ENCODE assay signal across 11 cellular contexts in genomic region chr15:45589296-45589695, GRCh38. TPM values are rescaled to one million over a fixed set of nuclear protein-coding genes. Genes with fewer than 3 reads are reported as not detected.
DNase-seq lines count a peak whose midpoint lies in the region; ATAC-seq and TF ChIP-seq lines count a peak whose summit lies in the region.
"Had no signal": no experiment of that assay in that cellular context is flagged by ENCODE, and none has a peak within 500 bp of the region (broad histone marks: within the 10 kb centered on the region; RNA-seq: fewer than 3 reads in every experiment).

No MANE protein-coding gene starts in this region.

- H3K4me1 ChIP-seq in BLaER1 treated with 17β-estradiol and CSF1 and Interleukin-3, amounts not matched to agents 10 nM and 100 nM, result peaks cover 34 to 68% (median 45%) of the 10 kb centered on the region in 10 experiments
- peaks cover 28% of the 10 kb centered on the region for H3K4me1 ChIP-seq in KMS-11 (ENCODE audit: low read depth, poor library complexity, severe bottlenecking)
- peaks cover 25 to 26% of the 10 kb centered on the region in 2 donors for H3K4me1 ChIP-seq in naive thymus-derived CD4-positive, alpha-beta T cell (ENCODE audit: control insufficient read depth in 2 of 2, insufficient read depth in 2 of 2, low read length in 2 of 2)

- no peak for ATAC-seq in naive thymus-derived CD4-positive, alpha-beta T cell

- H3K9me3 ChIP-seq in BLaER1 treated with 17β-estradiol and CSF1 and Interleukin-3, amounts not matched to agents 10 nM and 100 nM (replicated peaks in 1 of 11), result peaks cover 0 to 14% (median under 1%) of the 10 kb centered on the region in 11 experiments; a peak in 8 of 22 replicates
- H3K9me3 ChIP-seq in naive thymus-derived CD4-positive, alpha-beta T cell (ENCODE audit: control insufficient read depth in 2 of 3, low read length in 3 of 3), result no peaks in the 10 kb centered on the region

- H3K9me3 Mint-ChIP-seq in MCF 10A (ENCODE audit: unreplicated experiment), result no peaks in the 10 kb centered on the region
- no peaks in the 10 kb centered on the region for H3K9me3 Mint-ChIP-seq in naive thymus-derived CD4-positive, alpha-beta T cell

- CTCF ChIA-PET in MCF 10A (lab: Yijun Ruan, JAX), result interaction anchor here (0.8 to 4.8 kb wide), 7 partner anchors 25 to 131 kb away, joined by 3 to 35 read pairs (median 6); partner anchors contain the start of gene SQOR
- CTCF ChIA-PET in naive thymus-derived CD4-positive, alpha-beta T cell (lab: Charles Lee), result no interaction called here
- CTCF ChIA-PET in HEK293T (lab: Yijun Ruan, JAX), result interaction anchor here (0.5 kb wide), 1 partner anchor 50 kb away, joined by 3 read pairs; no protein-coding TSS in a partner anchor

- H3K4me3 ChIP-seq in BLaER1 treated with 17β-estradiol and CSF1 and Interleukin-3, amounts not matched to agents 10 nM and 100 nM, result peak overlapping the region in 9 of 10 experiments; percentile 8 to 94 (median 80); a peak in 13 of 20 replicates
- H3K4me3 ChIP-seq in KMS-11 (IDR thresholded peaks at IDR 0.05; ENCODE audit: insufficient read depth, low read depth, low read length), result no peak overlapping the region
- no peak overlapping the region for H3K4me3 ChIP-seq in naive thymus-derived CD4-positive, alpha-beta T cell (ENCODE audit: low read length)

- peak overlapping the region in 2 of 11 experiments; percentile 21 to 95; a peak in 2 of 22 replicates for H3K27ac ChIP-seq in BLaER1 treated with 17β-estradiol and CSF1 and Interleukin-3, amounts not matched to agents 10 nM and 100 nM
- H3K27ac ChIP-seq in KMS-11, result no peak overlapping the region
- H3K27ac ChIP-seq in naive thymus-derived CD4-positive, alpha-beta T cell (ENCODE audit: low read depth, low read length), result no peak overlapping the region

- H3K27me3 ChIP-seq in BLaER1 treated with 17β-estradiol and CSF1 and Interleukin-3, amounts not matched to agents 10 nM and 100 nM, result no peaks in the 10 kb centered on the region
- no peaks in the 10 kb centered on the region for H3K27me3 ChIP-seq in KMS-11 (ENCODE audit: insufficient read depth, low read depth)
- no peaks in the 10 kb centered on the region for H3K27me3 ChIP-seq in naive thymus-derived CD4-positive, alpha-beta T cell (ENCODE audit: control insufficient read depth in 2 of 2, insufficient read depth in 2 of 2, low read length in 2 of 2)

- no peak for DNase-seq in MCF 10A (ENCODE audit: unreplicated experiment)
- no peak for DNase-seq in naive thymus-derived CD4-positive, alpha-beta T cell
- DNase-seq in HEK293T (ENCODE audit: extremely low spot score), result no peak
- no peak for DNase-seq in KG1 (lab: John Stamatoyannopoulos, UW)
- DNase-seq in AG08396 (ENCODE audit: low spot score), result no peak
- DNase-seq in posterior cingulate gyrus, result no peak
- DNase-seq: activated effector memory CD4-positive, alpha-beta T cell treated with Interleukin-2 at 50 U/mL for 16 hours; DMS79 treated with DMSO at 0.1 percent for 48 hours; NCI-H446 treated with DMSO at 0.1 percent for 48 hours had no signal

- no peaks in the 10 kb centered on the region for H3K27me3 Mint-ChIP-seq in MCF 10A (ENCODE audit: insufficient read depth, unreplicated experiment)
- no peaks in the 10 kb centered on the region for H3K27me3 Mint-ChIP-seq in naive thymus-derived CD4-positive, alpha-beta T cell

- H3K4me1 Mint-ChIP-seq in MCF 10A (ENCODE audit: insufficient read depth, unreplicated experiment), result peaks cover 16% of the 10 kb centered on the region
- peaks cover 33 to 67% (median 46%) of the 10 kb centered on the region in 7 donors for H3K4me1 Mint-ChIP-seq in naive thymus-derived CD4-positive, alpha-beta T cell

- no peak for TF ChIP-seq CTCF in KMS-11 (conservative IDR thresholded peaks at IDR 0.05; ENCODE audit: low read depth, low read length)
- no peak for TF ChIP-seq CTCF in MCF 10A (IDR thresholded peaks at IDR 0.05; ENCODE audit: unreplicated experiment)

- peak overlapping the region; percentile 82 to 99 (median 94); a peak in 21 of 22 replicates for H3K4me2 ChIP-seq in BLaER1 treated with 17β-estradiol and CSF1 and Interleukin-3, amounts not matched to agents 10 nM and 100 nM
- peak overlapping the region; percentile 93; the same call in 1 of the 2 replicates for H3K4me2 ChIP-seq in KMS-11

- H3K4me3 Mint-ChIP-seq in MCF 10A (ENCODE audit: unreplicated experiment), result peak overlapping the region; percentile 73
- peak overlapping the region; percentile 45 to 100 (median 96) for H3K4me3 Mint-ChIP-seq in naive thymus-derived CD4-positive, alpha-beta T cell

- no peak overlapping the region for H3K27ac Mint-ChIP-seq in MCF 10A (ENCODE audit: low read depth, unreplicated experiment)
- H3K27ac Mint-ChIP-seq in naive thymus-derived CD4-positive, alpha-beta T cell, result peak overlapping the region in 2 of 9 donors; percentile 20 to 100

- POLR2A ChIA-PET in MCF 10A (lab: Yijun Ruan, JAX) (interaction anchor here (0.9 to 4.1 kb wide), 7 partner anchors 14 to 187 kb away, joined by 3 to 29 read pairs (median 15); partner anchors contain the start of gene SQOR), HEK293T (lab: Yijun Ruan, JAX) (no interaction called here)
- POLR2A ChIA-PET in naive thymus-derived CD4-positive, alpha-beta T cell (lab: Charles Lee), result interaction anchor here (4.0 kb wide), 1 partner anchor 187 kb away, joined by 53 read pairs; a partner anchor contains a TSS

- H4K20me1 ChIP-seq in BLaER1 treated with 17β-estradiol and CSF1 and Interleukin-3, amounts not matched to agents 10 nM and 100 nM, result peaks cover 7 to 39% (median 14%) of the 10 kb centered on the region in 11 experiments; a peak in 14 of 22 replicates
- H4K20me1 ChIP-seq in KMS-11 (ENCODE audit: insufficient read depth), result no peaks in the 10 kb centered on the region

- peak overlapping the region in 6 of 11 experiments; percentile 22 to 98 (median 65); a peak in 10 of 22 replicates for H3K9ac ChIP-seq in BLaER1 treated with 17β-estradiol and CSF1 and Interleukin-3, amounts not matched to agents 10 nM and 100 nM
- H3K9ac ChIP-seq in KMS-11, result no peak overlapping the region

- H3K36me3 ChIP-seq in BLaER1 treated with 17β-estradiol and CSF1 and Interleukin-3, amounts not matched to agents 10 nM and 100 nM, result peaks cover 19 to 34% (median 31%) of the 10 kb centered on the region in 11 experiments; a peak in 21 of 22 replicates
- H3K36me3 ChIP-seq in KMS-11 (ENCODE audit: insufficient read depth), result no peaks in the 10 kb centered on the region
- peaks cover 0 to 9% (median 0%) of the 10 kb centered on the region in 3 experiments for H3K36me3 ChIP-seq in naive thymus-derived CD4-positive, alpha-beta T cell (ENCODE audit: control insufficient read depth in 2 of 3, insufficient read depth in 3 of 3, low read length in 3 of 3)

- peaks cover 43% of the 10 kb centered on the region for H3K79me2 ChIP-seq in KMS-11 (ENCODE audit: insufficient read depth, low read depth)

- BruUV-seq in MCF 10A (replicated peaks; lab: Mats Ljungman, UMichigan), result no TSS peak

- no peak overlapping the region for H2AFZ ChIP-seq in KMS-11 (ENCODE audit: low read depth)

- H3K36me3 Mint-ChIP-seq in MCF 10A (ENCODE audit: insufficient read depth, unreplicated experiment), result peaks cover 20% of the 10 kb centered on the region
- H3K36me3 Mint-ChIP-seq in naive thymus-derived CD4-positive, alpha-beta T cell, result peaks cover 0 to 12% (median 8%) of the 10 kb centered on the region in 5 donors

- intact Hi-C loops in MCF 10A (cut with micrococcal nuclease) (no loop called here), posterior cingulate gyrus (cut with DNase I) (loop anchor here (5.0 kb wide), 1 partner anchor 187 kb away; a partner anchor contains a TSS)
- intact Hi-C loops in naive thymus-derived CD4-positive, alpha-beta T cell (cut with micrococcal nuclease), result loop anchor here in 1 of 2 donors (5.0 kb wide), 2 partner anchors 118 to 1162 kb away; partner anchors contain the start of gene CTDSPL2

TF ChIP-seq in HEK293T, 16 proteins besides CTCF, POLR2A, EP300 and RAD21:
- no peak for TF ChIP-seq HDGF (IDR thresholded peaks at IDR 0.05; ENCODE audit: borderline replicate concordance)
TF ChIP-seq in HEK293T: peak in this region for 0.

RNA-seq across cellular contexts. Expression of gene BLOC1S6, which starts 2.1 kb away (rescaled TPM):
- total RNA-seq in MCF 10A (2022), result 54.6 and 68.5 TPM in 2 replicates
- total RNA-seq in naive thymus-derived CD4-positive, alpha-beta T cell, result 10 to 100 TPM; 34.4 to 63.9 (median 50.9) TPM
- polyA plus RNA-seq in naive thymus-derived CD4-positive, alpha-beta T cell, result 10 to 100 TPM; 49.4 to 51.8 TPM

RNA-seq across cellular contexts. Expression of gene SQOR, which starts 45.5 kb away (rescaled TPM):
- total RNA-seq in MCF 10A (2022), result 49.8 and 75.0 TPM in 2 replicates
- 100 to 1,000 TPM in 1 of 5 experiments, 10 to 100 TPM in 4; 20.6 to 115 (median 32.6) TPM for total RNA-seq in naive thymus-derived CD4-positive, alpha-beta T cell
- polyA plus RNA-seq in naive thymus-derived CD4-positive, alpha-beta T cell, result 10 to 100 TPM; 71.7 to 76.6 TPM

Comparison
In these comparisons a context has a peak if more than half of its experiments do, and no peak if none do; other contexts are left out.
1. H3K4me3 ChIP-seq: peak in BLaER1 treated with 17β-estradiol and CSF1 and Interleukin-3, amounts not matched to agents 10 nM and 100 nM (9 of 10); none in KMS-11 (single experiment) and naive thymus-derived CD4-positive, alpha-beta T cell (single experiment).